8 cellular contexts compared by ENCODE assay signal in the genomic region with DNA sequence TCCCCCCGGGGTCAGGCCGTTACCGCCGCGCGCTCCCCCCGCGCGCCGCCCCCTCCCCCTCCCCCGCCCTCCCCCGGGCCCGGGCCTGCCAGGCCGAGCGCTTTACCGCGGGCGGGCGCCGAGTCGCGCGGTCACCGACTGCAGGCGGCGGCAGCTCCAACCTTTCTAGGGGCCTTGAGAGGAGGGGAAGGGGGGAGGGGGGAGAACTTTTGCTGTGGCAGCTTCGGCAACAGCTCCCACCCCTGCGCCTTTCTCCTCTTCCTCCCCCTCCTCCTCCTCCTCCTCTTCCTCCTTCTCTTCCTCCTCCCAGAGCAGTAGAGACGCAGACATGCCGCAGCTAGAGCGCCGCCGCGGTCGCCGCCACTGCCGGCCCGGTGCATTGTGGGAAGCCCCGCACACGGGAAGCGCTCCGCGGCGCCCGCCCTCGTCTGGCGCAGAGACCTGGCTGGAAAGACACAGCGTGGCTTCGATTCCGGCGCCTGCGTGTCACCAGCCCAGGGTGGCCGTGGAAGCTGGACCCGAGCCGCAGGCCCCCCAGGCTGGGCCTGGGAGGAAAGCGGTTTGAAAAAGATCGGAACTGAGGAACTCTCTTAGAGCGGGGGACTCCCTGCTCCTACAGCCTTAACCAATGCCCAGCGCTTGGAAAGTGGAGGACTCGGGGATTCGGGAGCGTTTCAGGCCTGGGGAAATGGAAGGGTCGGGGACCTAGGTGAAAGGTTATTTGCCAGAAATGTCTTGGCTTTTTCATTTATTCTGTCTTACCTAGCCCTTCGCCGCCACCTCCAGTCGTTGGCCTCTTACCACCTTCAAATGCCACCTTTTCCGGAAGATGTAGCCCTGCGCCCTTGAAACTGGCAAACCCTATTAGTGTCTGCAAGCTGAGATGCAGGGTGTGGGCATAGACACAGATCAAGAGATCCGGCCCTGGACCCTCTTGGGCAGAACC. TPM values are rescaled to one million over a fixed set of nuclear protein-coding genes. Genes with fewer than 3 reads are reported as not detected.
DNase-seq lines count a peak whose midpoint lies in the region; ATAC-seq and TF ChIP-seq lines count a peak whose summit lies in the region.

A gene with protein sequence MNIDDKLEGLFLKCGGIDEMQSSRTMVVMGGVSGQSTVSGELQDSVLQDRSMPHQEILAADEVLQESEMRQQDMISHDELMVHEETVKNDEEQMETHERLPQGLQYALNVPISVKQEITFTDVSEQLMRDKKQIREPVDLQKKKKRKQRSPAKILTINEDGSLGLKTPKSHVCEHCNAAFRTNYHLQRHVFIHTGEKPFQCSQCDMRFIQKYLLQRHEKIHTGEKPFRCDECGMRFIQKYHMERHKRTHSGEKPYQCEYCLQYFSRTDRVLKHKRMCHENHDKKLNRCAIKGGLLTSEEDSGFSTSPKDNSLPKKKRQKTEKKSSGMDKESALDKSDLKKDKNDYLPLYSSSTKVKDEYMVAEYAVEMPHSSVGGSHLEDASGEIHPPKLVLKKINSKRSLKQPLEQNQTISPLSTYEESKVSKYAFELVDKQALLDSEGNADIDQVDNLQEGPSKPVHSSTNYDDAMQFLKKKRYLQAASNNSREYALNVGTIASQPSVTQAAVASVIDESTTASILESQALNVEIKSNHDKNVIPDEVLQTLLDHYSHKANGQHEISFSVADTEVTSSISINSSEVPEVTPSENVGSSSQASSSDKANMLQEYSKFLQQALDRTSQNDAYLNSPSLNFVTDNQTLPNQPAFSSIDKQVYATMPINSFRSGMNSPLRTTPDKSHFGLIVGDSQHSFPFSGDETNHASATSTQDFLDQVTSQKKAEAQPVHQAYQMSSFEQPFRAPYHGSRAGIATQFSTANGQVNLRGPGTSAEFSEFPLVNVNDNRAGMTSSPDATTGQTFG (minus strand): TSS at position 330 of the 946 bp plus-strand sequence. CDS start 61,685 bp downstream, outside the sequence.

- TF ChIP-seq POLR2A in testis (IDR thresholded peaks at IDR 0.05) = no peak

- TF ChIP-seq CTCF in GM06990 (IDR thresholded peaks at IDR 0.05; ENCODE audit: insufficient read depth, low read length, poor library complexity, severe bottlenecking) = no peak
- no peak for TF ChIP-seq CTCF in glutamatergic neuron (IDR thresholded peaks at IDR 0.05; ENCODE audit: partially characterized antibody, unreplicated experiment)
- no peak for TF ChIP-seq CTCF in osteoblast (IDR thresholded peaks at IDR 0.05; ENCODE audit: extremely low read depth, low read depth, low read length)
- TF ChIP-seq CTCF in testis (IDR thresholded peaks at IDR 0.05) = peak in 1 of 3 experiments; percentile 14

- H3K27me3 Mint-ChIP-seq in activated naive CD8-positive, alpha-beta T cell = no peaks in the 10 kb centered on the region
- peaks cover 5% of the 10 kb centered on the region for H3K27me3 Mint-ChIP-seq in glutamatergic neuron (ENCODE audit: unreplicated experiment)

- DNase-seq in GM06990 (ENCODE audit: extremely low read depth, insufficient read length) (peak; percentile 94), NCI-H1092 treated with DMSO at 0.1 percent for 48 hours (lab: John Stamatoyannopoulos, UW) (peak; percentile 82), SKM-1 treated with dmso at 0.1 percent for 144 hours (lab: John Stamatoyannopoulos, UW; ENCODE audit: unreplicated experiment) (peak; percentile 92), glutamatergic neuron (peak; percentile 93), osteoblast (ENCODE audit: insufficient read length, low spot score, missing footprints) (peak; percentile 97), testis (peak; percentile 92)

- H3K36me3 Mint-ChIP-seq in activated naive CD8-positive, alpha-beta T cell = peaks cover 5% of the 10 kb centered on the region
- no peaks in the 10 kb centered on the region for H3K36me3 Mint-ChIP-seq in glutamatergic neuron (ENCODE audit: unreplicated experiment)

- peaks cover 26% of the 10 kb centered on the region for H4K20me1 ChIP-seq in osteoblast (ENCODE audit: insufficient read depth, low read length)

- H3K4me1 Mint-ChIP-seq in activated naive CD8-positive, alpha-beta T cell (ENCODE audit: low read depth) = peaks cover 42% of the 10 kb centered on the region
- peaks cover 12% of the 10 kb centered on the region for H3K4me1 Mint-ChIP-seq in glutamatergic neuron (ENCODE audit: low read depth, unreplicated experiment)

- H3K4me2 ChIP-seq in osteoblast (ENCODE audit: insufficient read depth, low read length) = peak within 1 kb of the TSS; percentile 90

- H3K27ac ChIP-seq in osteoblast (ENCODE audit: low read depth, low read length) = peak within 1 kb of the TSS; percentile 90
- H3K27ac ChIP-seq in testis = peak within 1 kb of the TSS; percentile 78 to 91

- peak within 1 kb of the TSS; percentile 99 for H3K27ac Mint-ChIP-seq in activated naive CD8-positive, alpha-beta T cell
- H3K27ac Mint-ChIP-seq in glutamatergic neuron (ENCODE audit: unreplicated experiment) = peak within 1 kb of the TSS; percentile 95

- peak; percentile 77 for ATAC-seq in HG02571 (IDR thresholded peaks at IDR 0.05; ENCODE audit: unreplicated experiment)

- peak within 1 kb of the TSS; percentile 95 for H2AFZ ChIP-seq in osteoblast (ENCODE audit: low read length)

- H3K9me3 ChIP-seq in osteoblast (ENCODE audit: low read depth, low read length) (no peaks in the 10 kb centered on the region), testis (no peaks in the 10 kb centered on the region)

- no peaks in the 10 kb centered on the region for H3K27me3 ChIP-seq in GM06990 (replicated peaks; ENCODE audit: control insufficient read depth, insufficient read depth, low read length)
- no peaks in the 10 kb centered on the region for H3K27me3 ChIP-seq in osteoblast (ENCODE audit: insufficient read depth, low read length)
- no peaks in the 10 kb centered on the region for H3K27me3 ChIP-seq in testis

- H3K4me3 Mint-ChIP-seq in activated naive CD8-positive, alpha-beta T cell = peak within 1 kb of the TSS; percentile 100
- H3K4me3 Mint-ChIP-seq in glutamatergic neuron (ENCODE audit: unreplicated experiment) = peak within 1 kb of the TSS; percentile 100

- H3K36me3 ChIP-seq in GM06990 (ENCODE audit: control insufficient read depth, insufficient read depth, low read length) = no peaks in the 10 kb centered on the region
- peaks cover 7% of the 10 kb centered on the region for H3K36me3 ChIP-seq in osteoblast (ENCODE audit: insufficient read depth, low read length)
- H3K36me3 ChIP-seq in testis (ENCODE audit: low read depth, missing control alignments) = no peaks in the 10 kb centered on the region

- H3K79me2 ChIP-seq in osteoblast (ENCODE audit: insufficient read depth, low read length) = peaks cover 54% of the 10 kb centered on the region

- no peaks in the 10 kb centered on the region for H3K9me3 Mint-ChIP-seq in activated naive CD8-positive, alpha-beta T cell (ENCODE audit: low read depth)
- peaks cover 3% of the 10 kb centered on the region for H3K9me3 Mint-ChIP-seq in glutamatergic neuron (ENCODE audit: unreplicated experiment)

- peaks cover 16% of the 10 kb centered on the region for H3K4me1 ChIP-seq in osteoblast (ENCODE audit: insufficient read depth, low read length)
- peaks cover 16% of the 10 kb centered on the region for H3K4me1 ChIP-seq in testis

- H3K4me3 ChIP-seq in GM06990 (replicated peaks; ENCODE audit: low read depth, low read length) (peak within 1 kb of the TSS; percentile 81), osteoblast (ENCODE audit: insufficient read depth, low read length) (peak within 1 kb of the TSS; percentile 95), testis (peak within 1 kb of the TSS; percentile 84)

- WGBS in testis, 2 donors = 1% methylated on average over 13 to 41 of the region's 69 CpGs

- intact Hi-C loops in testis (cut with DNase I; ENCODE audit: low total_unique reads) = no loop called here

RNA-seq across cellular contexts. Expression of the gene that starts here (rescaled TPM):
- total RNA-seq in glutamatergic neuron (ENCODE audit: unreplicated experiment) = 31.6 TPM
- total RNA-seq in osteoblast = 35.9 and 38.4 TPM in 2 replicates
- total RNA-seq in testis = 10 to 100 TPM; 29.7 to 33.6 TPM
- 17.6 TPM for polyA plus RNA-seq in testis (ENCODE audit: insufficient read depth, low read depth, low replicate concordance)

Comparison
In these comparisons a context has a peak if more than half of its experiments do, and no peak if none do; other contexts are left out.
1. Peak in every context shown above with its lines: DNase-seq, ATAC-seq, H3K4me3 ChIP-seq and H3K27ac ChIP-seq.